ENCODE assay signal across 15 cellular contexts in genomic region chr13:46996316-46996715, GRCh38.
DNase-seq lines count a peak whose midpoint lies in the region; ATAC-seq and TF ChIP-seq lines count a peak whose summit lies in the region.
"Had no signal": no experiment of that assay in that cellular context is flagged by ENCODE, and none has a peak within 500 bp of the region (broad histone marks: within the 10 kb centered on the region; RNA-seq: fewer than 3 reads in every experiment).

No MANE protein-coding gene starts in this region.

- DNase-seq in smooth muscle cell (lab: John Stamatoyannopoulos, UW; ENCODE audit: unreplicated experiment), result no peak
- DNase-seq in GM23338 (ENCODE audit: low spot score), result no peak
- no peak for DNase-seq in NOMO-1 (lab: John Stamatoyannopoulos, UW; ENCODE audit: unreplicated experiment in 2 of 2)
- no peak for DNase-seq in foreskin fibroblast
- DNase-seq: activated CD8-positive, alpha-beta memory T cell treated with anti-CD3 and anti-CD28 coated beads, Interleukin-2, amount 10 ng/mL, durations not matched to agents 7 days and 5 days; cortex of kidney; NCI-H1105; NCI-H524; stimulated activated CD4-positive, alpha-beta T cell treated with anti-CD3 and anti-CD28 coated beads, Interleukin-4, amount 100 ng/mL, for 24 hours had no signal

- H3K4me1 Mint-ChIP-seq in GM23338, result no peaks in the 10 kb centered on the region
- H3K4me1 Mint-ChIP-seq: activated CD8-positive, alpha-beta memory T cell treated with anti-CD3 and anti-CD28 coated beads, Interleukin-2, amount 10 ng/mL, durations not matched to agents 7 days and 5 days had no signal

- H3K4me2 ChIP-seq in smooth muscle cell, result no peak overlapping the region
- no peak overlapping the region for H3K4me2 ChIP-seq in GM23338

- H3K79me2 ChIP-seq in smooth muscle cell (ENCODE audit: low read depth) (no peaks in the 10 kb centered on the region), GM23338 (replicated peaks; ENCODE audit: insufficient read depth) (no peaks in the 10 kb centered on the region)

- no peak overlapping the region for H2AFZ ChIP-seq in smooth muscle cell (ENCODE audit: low read depth)
- H2AFZ ChIP-seq in GM23338, result no peak overlapping the region

- no peak for TF ChIP-seq POLR2A in GM18505 (IDR thresholded peaks at IDR 0.05; ENCODE audit: borderline replicate concordance, extremely low read depth, insufficient read depth, insufficient read length)

- H3K36me3 ChIP-seq in smooth muscle cell (ENCODE audit: low read depth), result no peaks in the 10 kb centered on the region
- no peaks in the 10 kb centered on the region for H3K36me3 ChIP-seq in GM23338 (ENCODE audit: insufficient read depth)
- H3K36me3 ChIP-seq: prostate gland had no signal

- peak; percentile 55 for ATAC-seq in GM18505 (IDR thresholded peaks at IDR 0.05; ENCODE audit: unreplicated experiment)
- peak; percentile 40 for ATAC-seq in GM21360 (IDR thresholded peaks at IDR 0.05; ENCODE audit: unreplicated experiment)
- peak; percentile 32 for ATAC-seq in HG02884 (IDR thresholded peaks at IDR 0.05; ENCODE audit: unreplicated experiment)
- ATAC-seq in HG03469 (IDR thresholded peaks at IDR 0.05; ENCODE audit: unreplicated experiment), result peak; percentile 22
- ATAC-seq in GM23338, result no peak
- ATAC-seq: activated CD8-positive, alpha-beta memory T cell treated with anti-CD3 and anti-CD28 coated beads, Interleukin-2, amount 10 ng/mL, durations not matched to agents 7 days and 5 days had no signal

- H3F3A ChIP-seq in smooth muscle cell (ENCODE audit: low read depth) (no peaks in the 10 kb centered on the region), GM23338 (replicated peaks; ENCODE audit: low read depth) (no peaks in the 10 kb centered on the region)

- TF ChIP-seq CTCF in smooth muscle cell (IDR thresholded peaks at IDR 0.05; ENCODE audit: borderline replicate concordance, insufficient read depth, poor library complexity, severe bottlenecking) (no peak), GM23338 (conservative IDR thresholded peaks at IDR 0.05; ENCODE audit: low read depth in 2 of 2) (no peak), foreskin fibroblast (IDR thresholded peaks at IDR 0.05; ENCODE audit: low read depth, low read length) (no peak)

- H3K27ac Mint-ChIP-seq in GM23338, result no peak overlapping the region
- H3K27ac Mint-ChIP-seq: activated CD8-positive, alpha-beta memory T cell treated with anti-CD3 and anti-CD28 coated beads, Interleukin-2, amount 10 ng/mL, durations not matched to agents 7 days and 5 days; stimulated activated naive CD8-positive, alpha-beta T cell treated with anti-CD3 and anti-CD28 coated beads, Interleukin-15, Interleukin-2, amounts not matched to agents 100 ng/mL and 50 ng/mL, for 24 hours had no signal

- H3K27me3 ChIP-seq in smooth muscle cell (ENCODE audit: low read depth) (no peaks in the 10 kb centered on the region), GM23338 (ENCODE audit: insufficient read depth) (no peaks in the 10 kb centered on the region)

- no peaks in the 10 kb centered on the region for H3K36me3 Mint-ChIP-seq in GM23338 (ENCODE audit: low read depth)
- H3K36me3 Mint-ChIP-seq: activated CD8-positive, alpha-beta memory T cell treated with anti-CD3 and anti-CD28 coated beads, Interleukin-2, amount 10 ng/mL, durations not matched to agents 7 days and 5 days had no signal

- WGBS in smooth muscle cell (ENCODE audit: low lambda C conversion rate), result 97% methylated on average over 2 of the region's 2 CpGs

- H3K4me3 ChIP-seq in smooth muscle cell (no peak overlapping the region), GM23338 (no peak overlapping the region), foreskin fibroblast (ENCODE audit: low read depth in 1 of 2, low read length in 2 of 2) (no peak overlapping the region)
- H3K4me3 ChIP-seq: prostate gland had no signal

- no peak overlapping the region for H3K4me3 Mint-ChIP-seq in GM23338
- H3K4me3 Mint-ChIP-seq: activated CD8-positive, alpha-beta memory T cell treated with anti-CD3 and anti-CD28 coated beads, Interleukin-2, amount 10 ng/mL, durations not matched to agents 7 days and 5 days; stimulated activated naive CD8-positive, alpha-beta T cell treated with anti-CD3 and anti-CD28 coated beads, Interleukin-15, Interleukin-2, amounts not matched to agents 100 ng/mL and 50 ng/mL, for 24 hours had no signal

- no peaks in the 10 kb centered on the region; the same call in 2 of the 3 replicates for H3K9me3 Mint-ChIP-seq in GM23338
- H3K9me3 Mint-ChIP-seq: stimulated activated naive CD8-positive, alpha-beta T cell treated with anti-CD3 and anti-CD28 coated beads, Interleukin-15, Interleukin-2, amounts not matched to agents 100 ng/mL and 50 ng/mL, for 24 hours had no signal

- H3K9me2 ChIP-seq in GM23338 (ENCODE audit: insufficient read depth), result peaks cover 16% of the 10 kb centered on the region

- no peak overlapping the region for H3K9ac ChIP-seq in smooth muscle cell (ENCODE audit: low read depth)

- H3K27ac ChIP-seq in smooth muscle cell (ENCODE audit: low read depth) (no peak overlapping the region), GM23338 (ENCODE audit: low read depth) (no peak overlapping the region)
- H3K27ac ChIP-seq: prostate gland had no signal

- H4K20me1 ChIP-seq in smooth muscle cell (ENCODE audit: low read depth) (no peaks in the 10 kb centered on the region), GM23338 (replicated peaks; ENCODE audit: insufficient read depth) (no peaks in the 10 kb centered on the region)

- no peaks in the 10 kb centered on the region for H3K4me1 ChIP-seq in smooth muscle cell (ENCODE audit: low read depth)
- no peaks in the 10 kb centered on the region for H3K4me1 ChIP-seq in GM23338 (ENCODE audit: insufficient read depth)
- H3K4me1 ChIP-seq: prostate gland had no signal

- no peaks in the 10 kb centered on the region for H3K9me3 ChIP-seq in smooth muscle cell (replicated peaks; ENCODE audit: low read depth)
- H3K9me3 ChIP-seq: prostate gland had no signal

- no peaks in the 10 kb centered on the region for H3K27me3 Mint-ChIP-seq in GM23338 (ENCODE audit: insufficient read depth, low read depth, poor library complexity)

TF ChIP-seq in GM23338, 12 proteins besides CTCF, POLR2A, EP300 and RAD21 (continues in another document):
- TF ChIP-seq CREB1 (CRISPR knock-in tag; IDR thresholded peaks at IDR 0.05; ENCODE audit: low read depth) (no peak), EZH2phosphoT487 (IDR thresholded peaks at IDR 0.05; ENCODE audit: unreplicated experiment) (no peak), ZNF114 (CRISPR knock-in tag; IDR thresholded peaks at IDR 0.05) (no peak), ZNF462 (CRISPR knock-in tag; IDR thresholded peaks at IDR 0.05) (no peak)
